Comparison of ENCODE assay signal across 21 cellular contexts in genomic region chr1:200401708-200402107, GRCh38.
"Had no signal": no experiment of that assay in that cellular context is flagged by ENCODE, and none has a peak within 500 bp of the region (broad histone marks: within the 10 kb centered on the region; RNA-seq: fewer than 3 reads in every experiment).

No MANE protein-coding gene starts in this region.

- H3K4me3 Mint-ChIP-seq: activated B cell treated with CpG ODN at 0.5 μM for 24 hours; activated CD8-positive, alpha-beta T cell treated with anti-CD3 and anti-CD28 coated beads for 36 hours; activated naive CD8-positive, alpha-beta T cell treated with anti-CD3 and anti-CD28 coated beads, Interleukin-2, amount 50 U/mL, for 24 hours; dendritic cell treated with granulocyte-macrophage colony-stimulating factor and Interleukin-4, amounts not matched to agents 40 ng/mL and 50 ng/mL, for 4 days; effector memory CD8-positive, alpha-beta T cell had no signal

- H3K9me3 ChIP-seq: mucosa of descending colon, right atrium auricular region, upper lobe of right lung had no signal

- H3K27ac Mint-ChIP-seq: activated B cell treated with CpG ODN at 0.5 μM for 24 hours; activated CD8-positive, alpha-beta T cell treated with anti-CD3 and anti-CD28 coated beads for 36 hours; activated naive CD8-positive, alpha-beta T cell treated with anti-CD3 and anti-CD28 coated beads, Interleukin-2, amount 50 U/mL, for 24 hours; dendritic cell treated with granulocyte-macrophage colony-stimulating factor and Interleukin-4, amounts not matched to agents 40 ng/mL and 50 ng/mL, for 4 days; effector memory CD8-positive, alpha-beta T cell; naive thymus-derived CD8-positive, alpha-beta T cell had no signal

- H3K27me3 ChIP-seq: right atrium auricular region, upper lobe of right lung had no signal

- H3K9me3 Mint-ChIP-seq: activated B cell treated with CpG ODN at 0.5 μM for 24 hours; activated CD8-positive, alpha-beta T cell treated with anti-CD3 and anti-CD28 coated beads for 36 hours; activated naive CD8-positive, alpha-beta T cell treated with anti-CD3 and anti-CD28 coated beads, Interleukin-2, amount 50 U/mL, for 24 hours; dendritic cell treated with granulocyte-macrophage colony-stimulating factor and Interleukin-4, amounts not matched to agents 40 ng/mL and 50 ng/mL, for 4 days; effector memory CD8-positive, alpha-beta T cell had no signal

- H3K27me3 Mint-ChIP-seq: activated B cell treated with CpG ODN at 0.5 μM for 24 hours; activated CD8-positive, alpha-beta T cell treated with anti-CD3 and anti-CD28 coated beads for 36 hours; activated naive CD8-positive, alpha-beta T cell treated with anti-CD3 and anti-CD28 coated beads, Interleukin-2, amount 50 U/mL, for 24 hours; dendritic cell treated with granulocyte-macrophage colony-stimulating factor and Interleukin-4, amounts not matched to agents 40 ng/mL and 50 ng/mL, for 4 days; effector memory CD8-positive, alpha-beta T cell; naive thymus-derived CD8-positive, alpha-beta T cell had no signal

- H3K27ac ChIP-seq: epithelial cell of prostate, right atrium auricular region, skin epidermis, upper lobe of right lung had no signal

- DNase-seq: activated B cell treated with CpG ODN at 0.5 μM for 24 hours; activated CD4-positive, alpha-beta T cell treated with anti-CD3 and anti-CD28 coated beads for 48 hours; activated CD8-positive, alpha-beta T cell treated with anti-CD3 and anti-CD28 coated beads for 36 hours; activated naive CD8-positive, alpha-beta T cell treated with anti-CD3 and anti-CD28 coated beads, Interleukin-2, amount 50 U/mL, for 24 hours; activated T-cell treated with anti-CD3 and anti-CD28 coated beads, Interleukin-2, amount 50 U/mL, for 48 hours; aorta; effector memory CD8-positive, alpha-beta T cell; foreskin melanocyte; head of caudate nucleus; left colon; mucosa of descending colon; naive thymus-derived CD8-positive, alpha-beta T cell; stimulated activated CD4-positive, alpha-beta T cell treated with anti-CD3 and anti-CD28 coated beads, Interleukin-4, amount 100 ng/mL, for 4 hours; stimulated activated CD8-positive, alpha-beta memory T cell treated with anti-CD3 and anti-CD28 coated beads, Interleukin-4, amount 100 ng/mL, for 48 hours; stimulated activated naive CD8-positive, alpha-beta T cell treated with anti-CD3 and anti-CD28 coated beads, Interleukin-15, Interleukin-2, amounts not matched to agents 100 U/mL and 50 U/mL, for 24 hours; T-helper 2 cell; upper lobe of right lung had no signal

- H3K4me3 ChIP-seq: mucosa of descending colon, right atrium auricular region, skin epidermis, upper lobe of right lung had no signal

- ATAC-seq: activated CD8-positive, alpha-beta T cell treated with anti-CD3 and anti-CD28 coated beads for 36 hours; activated naive CD8-positive, alpha-beta T cell treated with anti-CD3 and anti-CD28 coated beads, Interleukin-2, amount 50 U/mL, for 24 hours; effector memory CD8-positive, alpha-beta T cell; left colon; mucosa of descending colon; naive thymus-derived CD8-positive, alpha-beta T cell; stimulated activated naive CD8-positive, alpha-beta T cell treated with anti-CD3 and anti-CD28 coated beads, Interleukin-15, Interleukin-2, amounts not matched to agents 100 U/mL and 50 U/mL, for 24 hours; upper lobe of right lung had no signal
